Comparison of ENCODE assay signal across 11 cellular contexts in genomic region chr1:54904476-54905048, GRCh38. TPM values are rescaled to one million over a fixed set of nuclear protein-coding genes. Genes with fewer than 3 reads are reported as not detected.
A peak's percentile ranks its signal among the peaks of the same experiment; 100 is the strongest.
DNase-seq lines count a peak whose midpoint lies in the region; ATAC-seq and TF ChIP-seq lines count a peak whose summit lies in the region.
"Had no signal": no experiment of that assay in that cellular context is flagged by ENCODE, and none has a peak within 500 bp of the region (broad histone marks: within the 10 kb centered on the region; RNA-seq: fewer than 3 reads in every experiment).

No MANE protein-coding gene starts in this region.

- ATAC-seq in PC-3 = peak; percentile 98
- ATAC-seq: activated CD8-positive, alpha-beta T cell treated with anti-CD3 and anti-CD28 coated beads, Interleukin-2, amount 10 ng/mL, durations not matched to agents 7 days and 5 days had no signal

- peak overlapping the region; percentile 37 for H3K9ac ChIP-seq in PC-3 (ENCODE audit: low read length)

- H3K27me3 ChIP-seq in PC-3 (ENCODE audit: low read length) (no peaks in the 10 kb centered on the region), osteoblast (ENCODE audit: insufficient read depth, low read length) (no peaks in the 10 kb centered on the region), WERI-Rb-1 (ENCODE audit: insufficient read depth, low read depth, severe bottlenecking) (no peaks in the 10 kb centered on the region)

- TF ChIP-seq CTCF in PC-3 (conservative IDR thresholded peaks at IDR 0.05; ENCODE audit: low read depth, low read length) = no peak
- no peak for TF ChIP-seq CTCF in osteoblast (IDR thresholded peaks at IDR 0.05; ENCODE audit: extremely low read depth, low read depth, low read length)
- TF ChIP-seq CTCF in WERI-Rb-1 (IDR thresholded peaks at IDR 0.05; ENCODE audit: low read depth, low read length) = no peak

- intact Hi-C loops in PC-3 (cut with micrococcal nuclease) = no loop called here

- H3F3A ChIP-seq in PC-3 (ENCODE audit: low read length, unreplicated experiment) = no peaks in the 10 kb centered on the region

- H3K27ac ChIP-seq in PC-3 (ENCODE audit: low read length) = peak overlapping the region; percentile 71
- H3K27ac ChIP-seq in osteoblast (ENCODE audit: low read depth, low read length) = peak overlapping the region; percentile 80
- no peak overlapping the region for H3K27ac ChIP-seq in WERI-Rb-1

- H2AFZ ChIP-seq in PC-3 (ENCODE audit: low read length) (no peak overlapping the region), osteoblast (ENCODE audit: low read length) (peak overlapping the region; percentile 21)

- no peak overlapping the region for H3K4me3 ChIP-seq in PC-3 (ENCODE audit: low read length)
- H3K4me3 ChIP-seq in osteoblast (ENCODE audit: insufficient read depth, low read length) = peak overlapping the region; percentile 2
- no peak overlapping the region for H3K4me3 ChIP-seq in WERI-Rb-1 (ENCODE audit: low read depth, low read length)

- DNase-seq in EL (peak; percentile 96), PC-3 (peak; percentile 83), epidermal melanocyte (ENCODE audit: insufficient read length, low spot score) (peak; percentile 66), osteoblast (ENCODE audit: insufficient read length, low spot score, missing footprints) (peak; percentile 91), Kasumi-1 (lab: John Stamatoyannopoulos, UW) (no peak), iPS-NIHi7 (ENCODE audit: extremely low spot score) (no peak), DMS53 treated with DMSO at 0.1 percent for 48 hours (lab: John Stamatoyannopoulos, UW; ENCODE audit: unreplicated experiment) (no peak), WERI-Rb-1 (no peak)
- DNase-seq: activated CD8-positive, alpha-beta T cell treated with anti-CD3 and anti-CD28 coated beads, Interleukin-2, amount 10 ng/mL, durations not matched to agents 7 days and 5 days; NCI-H1105; nephron progenitor cell had no signal

- POLR2A ChIA-PET in PC-3 (lab: Charles Lee; ENCODE audit: unreplicated experiment) = interaction anchor here (0.6 kb wide), 3 partner anchors 18 to 54 kb away, joined by 3 to 4 read pairs (median 4); no protein-coding TSS in a partner anchor

- H3K9me3 ChIP-seq in PC-3 (ENCODE audit: low read length) (no peaks in the 10 kb centered on the region), osteoblast (ENCODE audit: low read depth, low read length) (no peaks in the 10 kb centered on the region), WERI-Rb-1 (ENCODE audit: severe bottlenecking) (no peaks in the 10 kb centered on the region)

- H3K4me1 ChIP-seq in PC-3 (ENCODE audit: insufficient read depth, low read length) (peaks cover 19% of the 10 kb centered on the region), osteoblast (ENCODE audit: insufficient read depth, low read length) (peaks cover 24% of the 10 kb centered on the region)

- BruUV-seq in PC-3 (replicated peaks; lab: Mats Ljungman, UMichigan) = no TSS peak

- H4K20me1 ChIP-seq in PC-3 (ENCODE audit: low read length) (no peaks in the 10 kb centered on the region), osteoblast (ENCODE audit: insufficient read depth, low read length) (no peaks in the 10 kb centered on the region)

- H3K79me2 ChIP-seq in PC-3 (ENCODE audit: low read length) = no peaks in the 10 kb centered on the region
- no peaks in the 10 kb centered on the region for H3K79me2 ChIP-seq in osteoblast (ENCODE audit: insufficient read depth, low read length)

- no peaks in the 10 kb centered on the region for H3K36me3 ChIP-seq in PC-3 (ENCODE audit: low read depth, low read length)
- no peaks in the 10 kb centered on the region for H3K36me3 ChIP-seq in osteoblast (ENCODE audit: insufficient read depth, low read length)
- H3K36me3 ChIP-seq in WERI-Rb-1 = no peaks in the 10 kb centered on the region

- CTCF ChIA-PET in PC-3 (lab: Charles Lee) = interaction anchor here (0.5 to 0.7 kb wide), 3 partner anchors 47 to 176 kb away, joined by 3 read pairs; no protein-coding TSS in a partner anchor

- no peaks in the 10 kb centered on the region for H3K9me2 ChIP-seq in PC-3 (replicated peaks; ENCODE audit: low read length)

- peak overlapping the region; percentile 43 for H3K4me2 ChIP-seq in PC-3 (ENCODE audit: low read length)
- H3K4me2 ChIP-seq in osteoblast (ENCODE audit: insufficient read depth, low read length) = peak overlapping the region; percentile 74

RNA-seq across cellular contexts. Expression of gene DHCR24, which starts 17.6 kb away (rescaled TPM):
- total RNA-seq in PC-3 (2014; rRNA removed) = 166 TPM in 2 replicates
- total RNA-seq in osteoblast = 151 and 168 TPM in 2 replicates

Comparison
In these comparisons a context has a peak if more than half of its experiments do, and no peak if none do; other contexts are left out.
1. DNase-seq: peak in EL (single experiment), PC-3 (single experiment), epidermal melanocyte (single experiment) and osteoblast (single experiment); none in Kasumi-1 (0 of 2), iPS-NIHi7 (single experiment), DMS53 treated with DMSO at 0.1 percent for 48 hours (single experiment) and WERI-Rb-1 (single experiment).